ENCODE assay signal across 8 cellular contexts in genomic region chr7:151244156-151244870, GRCh38. TPM values are rescaled to one million over a fixed set of nuclear protein-coding genes. Genes with fewer than 3 reads are reported as not detected.
A peak's percentile ranks its signal among the peaks of the same experiment; 100 is the strongest.
DNase-seq lines count a peak whose midpoint lies in the region; ATAC-seq and TF ChIP-seq lines count a peak whose summit lies in the region.

No MANE protein-coding gene starts in this region.

- H3K9me3 ChIP-seq in right lobe of liver (no peaks in the 10 kb centered on the region), stomach smooth muscle (ENCODE audit: control insufficient read depth in 2 of 2, low read length in 2 of 2) (no peaks in the 10 kb centered on the region)

- TF ChIP-seq CTCF in LNCAP (IDR thresholded peaks at IDR 0.05) (peak; percentile 92), right lobe of liver (IDR thresholded peaks at IDR 0.05) (peak; percentile 68 to 88 (median 86))

- H3K4me1 ChIP-seq in right lobe of liver (peaks cover 0 to 22% (median 0%) of the 10 kb centered on the region in 4 donors), stomach smooth muscle (ENCODE audit: control insufficient read depth, insufficient read depth, low read length) (peaks cover 58% of the 10 kb centered on the region)

- intact Hi-C loops in right lobe of liver (cut with DNase I) = no loop called here

- H3K9ac ChIP-seq in stomach smooth muscle (ENCODE audit: low read length in 2 of 2) = no peak overlapping the region

- ATAC-seq in right lobe of liver = peak; percentile 9 to 55 (median 44)

- H3K36me3 ChIP-seq in right lobe of liver (no peaks in the 10 kb centered on the region), stomach smooth muscle (ENCODE audit: control insufficient read depth in 2 of 2, insufficient read depth in 2 of 2, low read length in 2 of 2) (peaks cover 13 to 28% of the 10 kb centered on the region in 2 donors)

- peaks cover 0 to 8% of the 10 kb centered on the region in 2 donors for H3K27me3 ChIP-seq in right lobe of liver
- no peaks in the 10 kb centered on the region for H3K27me3 ChIP-seq in stomach smooth muscle (ENCODE audit: control insufficient read depth in 1 of 2, insufficient read depth in 2 of 2, low read length in 2 of 2)

- 19% methylated on average over 8 of the region's 13 CpGs for WGBS in right lobe of liver (ENCODE audit: insufficient coverage, low coverage, low lambda C conversion rate, missing lambda C conversion rate)

- DNase-seq in NCI-H146 (lab: John Stamatoyannopoulos, UW) (peak; percentile 33), NCI-H146 treated with DMSO at 0.1 percent for 48 hours (lab: John Stamatoyannopoulos, UW; ENCODE audit: unreplicated experiment) (no peak), UCSD-AML1 (lab: John Stamatoyannopoulos, UW; ENCODE audit: unreplicated experiment) (peak; percentile 19), cerebellum (ENCODE audit: low spot score) (peak; percentile 75), right lobe of liver (peak in 1 of 3 donors; percentile 45), foreskin melanocyte (no peak)

- no peak overlapping the region for H3K4me3 ChIP-seq in right lobe of liver
- H3K4me3 ChIP-seq in stomach smooth muscle (ENCODE audit: low read length in 2 of 2) = peak overlapping the region in 1 of 2 donors; percentile 69

- H3K27ac ChIP-seq in right lobe of liver (no peak overlapping the region), stomach smooth muscle (ENCODE audit: low read length) (peak overlapping the region; percentile 24)

- TF ChIP-seq POLR2A in right lobe of liver (IDR thresholded peaks at IDR 0.05) = no peak

RNA-seq across cellular contexts. Expression of gene SMARCD3, which starts 4.2 kb away (rescaled TPM):
- total RNA-seq in cerebellum (76.5 TPM), right lobe of liver (1 to 10 TPM; 2.4 to 7.3 (median 2.7) TPM)

RNA-seq across cellular contexts. Expression of gene CHPF2, which starts 12.0 kb away (rescaled TPM):
- total RNA-seq in cerebellum (14.2 TPM), right lobe of liver (10 to 100 TPM; 11.9 to 20.7 (median 17.7) TPM)

RNA-seq across cellular contexts. Expression of gene ABCF2, which starts 17.3 kb away (rescaled TPM):
- total RNA-seq in cerebellum = 18.9 TPM
- 10 to 100 TPM in 4 of 6 experiments, 1 to 10 TPM in 2; 7.3 to 22.3 (median 11.4) TPM for total RNA-seq in right lobe of liver

RNA-seq across cellular contexts. Expression of gene H2BK1, which starts 34.0 kb away (rescaled TPM):
- total RNA-seq in cerebellum (not detected), right lobe of liver (not detected)

RNA-seq across cellular contexts. Expression of gene ASB10, which starts 57.3 kb away (rescaled TPM):
- total RNA-seq in cerebellum (not detected), right lobe of liver (not detected)

Comparison
In these comparisons a context has a peak if more than half of its experiments do, and no peak if none do; other contexts are left out.
1. DNase-seq: peak in NCI-H146 (single experiment), UCSD-AML1 (single experiment) and cerebellum (single experiment); none in NCI-H146 treated with DMSO at 0.1 percent for 48 hours (single experiment) and foreskin melanocyte (single experiment).